In genomic region chr6:87001494-87001893, GRCh38 we compare ENCODE assay signal across 1 cellular context.
TF ChIP-seq lines count a peak whose summit lies in the region.

No MANE protein-coding gene starts in this region.

TF ChIP-seq in H1, 55 proteins besides CTCF, POLR2A, EP300 and RAD21 (continued from another document):
- TF ChIP-seq ATF3 (IDR thresholded peaks at IDR 0.05; ENCODE audit: insufficient read depth, low read depth, low read length) (no peak), CHD1 (IDR thresholded peaks at IDR 0.05; ENCODE audit: low read depth, low read length) (no peak), GTF2F1 (IDR thresholded peaks at IDR 0.05; ENCODE audit: borderline replicate concordance, low read depth, low read length) (no peak), SIN3A (conservative IDR thresholded peaks at IDR 0.05 in 1 of 2, IDR thresholded peaks at IDR 0.05 in 1 of 2; ENCODE audit: low read depth in 1 of 2, low read length in 2 of 2) (no peak), SP1 (IDR thresholded peaks at IDR 0.05; ENCODE audit: low read depth, low read length) (no peak), SRF (IDR thresholded peaks at IDR 0.05; ENCODE audit: low read depth, low read length) (no peak), SP4 (IDR thresholded peaks at IDR 0.05; ENCODE audit: low read length) (no peak), CEBPB (IDR thresholded peaks at IDR 0.05; ENCODE audit: low read depth, low read length) (no peak), EGR1 (IDR thresholded peaks at IDR 0.05; ENCODE audit: borderline replicate concordance, low read depth, low read length) (no peak), CHD7 (IDR thresholded peaks at IDR 0.05; ENCODE audit: insufficient replicate concordance, low read length) (no peak)
